In the genomic region with DNA sequence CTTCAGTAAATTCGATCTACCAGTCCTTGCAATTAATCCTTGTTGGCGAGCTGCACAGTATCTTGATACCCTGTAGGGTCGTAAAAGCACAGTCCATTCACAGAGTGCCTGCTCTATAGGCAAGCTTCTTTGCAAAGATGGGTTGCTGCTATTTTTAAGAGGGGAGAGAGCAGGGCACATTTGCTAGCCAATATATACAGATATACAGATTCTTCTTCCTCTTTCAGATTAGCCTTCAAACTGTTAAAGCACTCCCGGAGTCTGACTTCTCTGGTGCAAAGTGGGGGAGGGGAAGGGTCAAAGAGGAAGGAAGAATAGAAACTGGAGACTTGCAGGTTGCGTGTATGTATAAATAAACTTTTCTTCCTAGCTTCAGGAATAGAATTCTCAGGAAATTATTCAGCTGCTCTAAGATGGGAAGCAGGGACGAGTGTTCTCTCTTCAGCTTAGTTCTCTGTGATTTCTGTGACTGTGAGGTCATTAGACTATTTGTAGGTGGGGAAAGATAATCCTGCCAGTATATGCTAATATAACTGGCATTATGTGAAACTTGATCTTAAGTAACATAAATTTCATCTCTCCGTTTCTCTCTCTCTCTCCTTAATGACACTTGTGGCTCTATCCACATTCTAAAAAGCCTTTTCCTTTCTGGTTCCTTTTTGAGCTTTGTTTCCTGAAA, we compare ENCODE assay signal across 8 cellular contexts. TPM values are rescaled to one million over a fixed set of nuclear protein-coding genes. Genes with fewer than 3 reads are reported as not detected.
DNase-seq lines count a peak whose midpoint lies in the region; ATAC-seq and TF ChIP-seq lines count a peak whose summit lies in the region.

Gene CYSLTR1, minus strand, starts transcription at position 242 of the 679 bp plus-strand sequence. CDS start 53,865 bp downstream, outside the sequence.

- peak within 1 kb of the TSS; percentile 46 for H3K9ac ChIP-seq in Karpas-422 (ENCODE audit: low read length)

- DNase-seq in CD4-positive, alpha-beta memory T cell, result peak in 1 of 5 donors; percentile 31
- DNase-seq in Karpas-422 (peak; percentile 70), foreskin keratinocyte (no peak), SK-N-DZ (ENCODE audit: low spot score) (no peak), epidermal melanocyte (ENCODE audit: insufficient read length, low spot score) (no peak), occipital lobe (lab: John Stamatoyannopoulos, UW) (no peak)
- DNase-seq in effector memory CD4-positive, alpha-beta T cell, result no peak

- no peaks in the 10 kb centered on the region for H3K27me3 Mint-ChIP-seq in CD4-positive, alpha-beta memory T cell

- peak; percentile 44 for ATAC-seq in GM19467 (IDR thresholded peaks at IDR 0.05; ENCODE audit: unreplicated experiment)
- ATAC-seq in foreskin keratinocyte, result no peak

- H3K79me2 ChIP-seq in Karpas-422 (ENCODE audit: low read length), result no peaks in the 10 kb centered on the region

- H3K36me3 ChIP-seq in CD4-positive, alpha-beta memory T cell (ENCODE audit: insufficient read depth, low read length), result no peaks in the 10 kb centered on the region
- H3K36me3 ChIP-seq in Karpas-422 (ENCODE audit: insufficient read depth, low read length), result no peaks in the 10 kb centered on the region
- H3K36me3 ChIP-seq in effector memory CD4-positive, alpha-beta T cell (ENCODE audit: control insufficient read depth, insufficient read depth, low read length), result no peaks in the 10 kb centered on the region

- no peaks in the 10 kb centered on the region for H3K9me3 ChIP-seq in CD4-positive, alpha-beta memory T cell (ENCODE audit: control insufficient read depth in 1 of 2, low read length in 2 of 2)
- no peaks in the 10 kb centered on the region for H3K9me3 ChIP-seq in Karpas-422 (ENCODE audit: low read length)
- H3K9me3 ChIP-seq in effector memory CD4-positive, alpha-beta T cell (ENCODE audit: control insufficient read depth, low read length), result no peaks in the 10 kb centered on the region

- H3K9me2 ChIP-seq in Karpas-422 (replicated peaks; ENCODE audit: insufficient read depth, low read length), result no peaks in the 10 kb centered on the region

- H3K4me3 Mint-ChIP-seq in CD4-positive, alpha-beta memory T cell, result peak within 1 kb of the TSS; percentile 65 to 91 (median 80)

- POLR2A ChIA-PET in CD4-positive, alpha-beta memory T cell (lab: Charles Lee; ENCODE audit: partially characterized antibody), result no interaction called here

- H4K20me1 ChIP-seq in Karpas-422 (ENCODE audit: insufficient read depth, low read depth, low read length), result no peaks in the 10 kb centered on the region

- CTCF ChIA-PET in CD4-positive, alpha-beta memory T cell (lab: Charles Lee; ENCODE audit: partially characterized antibody), result no interaction called here

- H3K4me3 ChIP-seq in CD4-positive, alpha-beta memory T cell (ENCODE audit: low read length in 2 of 2), result peak within 1 kb of the TSS; percentile 46 to 65
- H3K4me3 ChIP-seq in Karpas-422 (ENCODE audit: low read length), result peak within 1 kb of the TSS; percentile 54
- peak within 1 kb of the TSS; percentile 29 for H3K4me3 ChIP-seq in effector memory CD4-positive, alpha-beta T cell (ENCODE audit: insufficient read depth, low read depth, low read length, poor library complexity, severe bottlenecking)

- H3K4me2 ChIP-seq in Karpas-422 (ENCODE audit: low read depth, low read length, poor library complexity, severe bottlenecking), result peak within 1 kb of the TSS; percentile 70

- no peaks in the 10 kb centered on the region for H3K9me3 Mint-ChIP-seq in CD4-positive, alpha-beta memory T cell

- no peak for TF ChIP-seq CTCF in foreskin keratinocyte (conservative IDR thresholded peaks at IDR 0.05)

- peaks cover 29 to 68% (median 48%) of the 10 kb centered on the region in 4 donors for H3K4me1 Mint-ChIP-seq in CD4-positive, alpha-beta memory T cell

- peak within 1 kb of the TSS; percentile 54 for H3K27ac ChIP-seq in CD4-positive, alpha-beta memory T cell (ENCODE audit: low read depth, low read length)
- H3K27ac ChIP-seq in Karpas-422 (ENCODE audit: low read length) (peak within 1 kb of the TSS; percentile 61), foreskin keratinocyte (no peak within 1 kb of the TSS)
- H3K27ac ChIP-seq in effector memory CD4-positive, alpha-beta T cell (ENCODE audit: insufficient read depth, low read length, poor library complexity, severe bottlenecking), result peak within 1 kb of the TSS; percentile 46

- H3K4me1 ChIP-seq in CD4-positive, alpha-beta memory T cell (ENCODE audit: insufficient read depth, low read length), result peaks cover 64% of the 10 kb centered on the region
- H3K4me1 ChIP-seq in Karpas-422 (ENCODE audit: low read length), result peaks cover 35% of the 10 kb centered on the region
- H3K4me1 ChIP-seq in effector memory CD4-positive, alpha-beta T cell (ENCODE audit: control insufficient read depth, insufficient read depth, low read length, poor library complexity, severe bottlenecking), result peaks cover 5% of the 10 kb centered on the region
- no peaks in the 10 kb centered on the region for H3K4me1 ChIP-seq in foreskin keratinocyte

- no peaks in the 10 kb centered on the region for H3K27me3 ChIP-seq in CD4-positive, alpha-beta memory T cell (ENCODE audit: insufficient read depth, low read length)
- H3K27me3 ChIP-seq in Karpas-422 (ENCODE audit: low read length) (no peaks in the 10 kb centered on the region), foreskin keratinocyte (no peaks in the 10 kb centered on the region)
- no peaks in the 10 kb centered on the region for H3K27me3 ChIP-seq in effector memory CD4-positive, alpha-beta T cell (replicated peaks; ENCODE audit: control insufficient read depth, insufficient read depth, low read length, poor library complexity, severe bottlenecking)

- H3K27ac Mint-ChIP-seq in CD4-positive, alpha-beta memory T cell, result peak within 1 kb of the TSS; percentile 49 to 93 (median 84)

- intact Hi-C loops in CD4-positive, alpha-beta memory T cell (cut with micrococcal nuclease), result loop anchor here (5.0 to 10.0 kb wide), 3 partner anchors 53 to 413 kb away; partner anchors contain the start of gene ATP7A

- H2AFZ ChIP-seq in Karpas-422 (ENCODE audit: low read length), result peak within 1 kb of the TSS; percentile 43

- peaks cover 0 to 3% of the 10 kb centered on the region in 2 donors for H3K36me3 Mint-ChIP-seq in CD4-positive, alpha-beta memory T cell

RNA-seq across cellular contexts. Expression of gene CYSLTR1, which starts in this region (rescaled TPM):
- total RNA-seq in CD4-positive, alpha-beta memory T cell, result 10 to 100 TPM; 29.4 to 31.2 TPM
- 10 to 100 TPM; 16.9 to 26.9 TPM for polyA plus RNA-seq in CD4-positive, alpha-beta memory T cell
- 1.2 and 2.2 TPM in 2 replicates for total RNA-seq in Karpas-422 (2014; rRNA removed; shearing (Covaris generic); ENCODE audit: low replicate concordance)
- total RNA-seq in foreskin keratinocyte (not detected in 2 replicates), occipital lobe (1.2 TPM)
- polyA plus RNA-seq in foreskin keratinocyte, result not detected in 2 replicates
- not detected in 2 replicates for polyA plus RNA-seq in SK-N-DZ (2014; cell fraction: cytosol; rRNA removed)
- not detected in 2 replicates for polyA plus RNA-seq in SK-N-DZ (2014; cell fraction: nucleus; rRNA removed)

Comparison
In these comparisons a context has a peak if more than half of its experiments do, and no peak if none do; other contexts are left out.
1. RNA of gene CYSLTR1 (polyA plus RNA-seq): 16.9 to 26.9 TPM in CD4-positive, alpha-beta memory T cell; not detected in foreskin keratinocyte; every median in the first group is over 10 times any median in the second.
2. Peak in every context shown above with its lines, with median percentiles within 50 percentile points of each other: H3K4me3 ChIP-seq.